In genomic region chr16:12744860-12745259, GRCh38 we compare ENCODE assay signal across 2 cellular contexts.
A peak's percentile ranks its signal among the peaks of the same experiment; 100 is the strongest.
TF ChIP-seq lines count a peak whose summit lies in the region.

No MANE protein-coding gene starts in this region.

TF ChIP-seq in SK-N-SH treated with all-trans-retinoic acid at 6 μM for 48 hours, 23 proteins besides CTCF, POLR2A, EP300 and RAD21 (continued from another document):
- TF ChIP-seq CREB5 (CRISPR knock-in tag; IDR thresholded peaks at IDR 0.05; ENCODE audit: low read depth) = no peak
- TF ChIP-seq ZFP30 (CRISPR knock-in tag; IDR thresholded peaks at IDR 0.05) = peak; percentile 96

TF ChIP-seq in SK-N-SH, 30 proteins besides CTCF, POLR2A, EP300 and RAD21 (continued from another document):
- TF ChIP-seq NRF1 (IDR thresholded peaks at IDR 0.05; ENCODE audit: low read depth, low read length) (no peak), MXI1 (IDR thresholded peaks at IDR 0.05; ENCODE audit: low read depth, low read length) (no peak)
